Comparison of ENCODE assay signal across 9 cellular contexts in the genomic region with DNA sequence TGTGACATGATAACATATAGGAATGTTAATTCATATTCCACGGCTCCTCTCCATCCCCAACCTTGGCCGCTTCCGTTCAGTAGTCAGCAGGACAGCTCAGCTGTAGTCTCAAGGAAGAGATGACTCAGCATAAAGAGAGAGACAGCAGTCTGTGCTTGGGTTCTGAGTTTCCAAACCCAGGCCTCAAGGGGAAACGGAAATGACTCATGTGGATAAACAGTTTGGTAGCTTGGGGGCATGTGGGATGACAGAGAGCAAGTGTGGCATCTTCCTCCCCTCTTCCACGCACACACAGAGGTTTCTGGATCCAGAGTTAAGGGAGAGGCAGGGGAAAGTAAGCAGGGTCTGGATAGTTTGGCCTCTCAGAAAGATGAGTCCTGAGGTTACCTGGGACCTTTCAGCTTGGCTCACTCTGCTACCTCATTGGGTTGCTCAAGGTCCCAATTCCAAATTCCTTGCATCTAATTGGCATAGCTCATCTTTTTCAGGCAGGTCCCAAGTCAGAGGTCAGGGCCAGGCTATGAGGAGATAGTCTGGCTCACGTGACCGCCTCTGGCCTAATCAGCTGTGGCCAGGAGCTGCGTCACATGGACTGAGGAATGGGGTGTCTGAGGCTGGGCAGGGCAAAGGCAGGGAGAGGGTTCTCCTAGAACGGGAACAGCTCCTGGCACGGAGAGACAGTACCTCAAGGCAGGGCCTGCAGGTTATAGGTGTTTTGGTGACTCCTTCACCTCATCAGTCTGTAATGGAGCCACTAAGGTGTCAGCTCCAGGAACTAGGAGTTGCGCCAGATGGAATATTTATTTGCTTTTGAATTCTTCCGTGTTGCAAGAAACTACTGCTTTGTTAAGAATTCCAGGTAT. TPM values are rescaled to one million over a fixed set of nuclear protein-coding genes. Genes with fewer than 3 reads are reported as not detected.
DNase-seq lines count a peak whose midpoint lies in the region; ATAC-seq and TF ChIP-seq lines count a peak whose summit lies in the region.
"Had no signal": no experiment of that assay in that cellular context is flagged by ENCODE, and none has a peak within 500 bp of the region (broad histone marks: within the 10 kb centered on the region; RNA-seq: fewer than 3 reads in every experiment).

No MANE protein-coding gene starts in this region.

- DNase-seq in AG20443 (ENCODE audit: low spot score) (peak; percentile 94), LHCN-M2 (ENCODE audit: low read depth) (peak; percentile 98), WERI-Rb-1 (peak; percentile 64), epithelial cell of esophagus (ENCODE audit: low read depth) (peak; percentile 98), non-pigmented ciliary epithelial cell (ENCODE audit: low read depth) (peak; percentile 91), OCI-LY7 (ENCODE audit: low spot score) (no peak), sigmoid colon (no peak)

- no peaks in the 10 kb centered on the region for H3K36me3 ChIP-seq in WERI-Rb-1
- H3K36me3 ChIP-seq in OCI-LY7 (ENCODE audit: insufficient read depth, low read length) = no peaks in the 10 kb centered on the region
- no peaks in the 10 kb centered on the region for H3K36me3 ChIP-seq in sigmoid colon

- BruUV-seq in OCI-LY7 (replicated peaks; lab: Mats Ljungman, UMichigan) = no TSS peak

- H3K4me3 ChIP-seq in WERI-Rb-1 (ENCODE audit: low read depth, low read length) (peak overlapping the region; percentile 5), epithelial cell of esophagus (ENCODE audit: low read length) (no peak overlapping the region), OCI-LY7 (ENCODE audit: low read depth, low read length, poor library complexity, severe bottlenecking) (no peak overlapping the region), sigmoid colon (no peak overlapping the region)

- intact Hi-C loops in OCI-LY7 (cut with micrococcal nuclease; ENCODE audit: unreplicated experiment) = no loop called here
- intact Hi-C loops in sigmoid colon (cut with DNase I) = no loop called here

- peak overlapping the region; percentile 82 for H3K27ac ChIP-seq in WERI-Rb-1
- H3K27ac ChIP-seq in OCI-LY7 (ENCODE audit: low read depth, low read length, poor library complexity, severe bottlenecking) = no peak overlapping the region
- no peak overlapping the region for H3K27ac ChIP-seq in sigmoid colon

- H3K4me1 ChIP-seq in OCI-LY7 (ENCODE audit: insufficient read depth, low read length, poor library complexity, severe bottlenecking) (no peaks in the 10 kb centered on the region), sigmoid colon (peaks cover 0 to 43% (median 26%) of the 10 kb centered on the region in 4 donors)

- H3K79me2 ChIP-seq in OCI-LY7 (ENCODE audit: insufficient read depth, low read depth, low read length) = no peaks in the 10 kb centered on the region

- no peaks in the 10 kb centered on the region for H4K20me1 ChIP-seq in OCI-LY7 (ENCODE audit: insufficient read depth, low read length)

- no peaks in the 10 kb centered on the region for H3K9me2 ChIP-seq in OCI-LY7 (ENCODE audit: insufficient read depth, low read length)

- 55 to 60% methylated on average over 12 of the region's 12 CpGs for WGBS in sigmoid colon, 2 donors

- no peaks in the 10 kb centered on the region for H3K27me3 ChIP-seq in WERI-Rb-1 (ENCODE audit: insufficient read depth, low read depth, severe bottlenecking)
- H3K27me3 ChIP-seq in sigmoid colon = no peaks in the 10 kb centered on the region

- no peak overlapping the region for H2AFZ ChIP-seq in OCI-LY7 (ENCODE audit: low read length)

- ATAC-seq in GM18517 (IDR thresholded peaks at IDR 0.05; ENCODE audit: unreplicated experiment) = peak; percentile 56

- TF ChIP-seq CTCF in WERI-Rb-1 (IDR thresholded peaks at IDR 0.05; ENCODE audit: low read depth, low read length) (no peak), epithelial cell of esophagus (IDR thresholded peaks at IDR 0.05; ENCODE audit: insufficient read depth, low read depth, low read length, missing control alignments) (no peak), OCI-LY7 (conservative IDR thresholded peaks at IDR 0.05; ENCODE audit: low read length) (no peak), sigmoid colon (IDR thresholded peaks at IDR 0.05) (no peak)

- CTCF ChIA-PET in OCI-LY7 (lab: Charles Lee; ENCODE audit: unreplicated experiment) = no interaction called here

- POLR2A ChIA-PET in OCI-LY7 (lab: Charles Lee) = no interaction called here

- no peak for TF ChIP-seq EP300 in sigmoid colon (IDR thresholded peaks at IDR 0.05)

- H3K9me3 ChIP-seq in WERI-Rb-1 (ENCODE audit: severe bottlenecking) (peaks cover 8% of the 10 kb centered on the region), OCI-LY7 (ENCODE audit: low read length) (no peaks in the 10 kb centered on the region), sigmoid colon (peaks cover 0 to 2% (median 0%) of the 10 kb centered on the region in 4 donors)

- no peak for TF ChIP-seq POLR2A in sigmoid colon (IDR thresholded peaks at IDR 0.05)

- H3K4me2 ChIP-seq in OCI-LY7 (ENCODE audit: low read length) = no peak overlapping the region

RNA-seq across cellular contexts. Expression of a gene that starts 36.5 kb away (rescaled TPM):
- not detected in 2 replicates for total RNA-seq in LHCN-M2 (2014; rRNA removed)
- polyA plus RNA-seq in LHCN-M2 (2012) = not detected
- not detected in 2 replicates for total RNA-seq in OCI-LY7 (2014; rRNA removed; shearing (Covaris generic))
- total RNA-seq in OCI-LY7 (2022) = not detected in 2 replicates
- not detected for total RNA-seq in sigmoid colon
- under 1 TPM in 1 of 3 donors, not detected in 2; 0.48 TPM for polyA plus RNA-seq in sigmoid colon
- polyA plus RNA-seq: neural cell had no signal

RNA-seq across cellular contexts. Expression of a gene that starts 51.4 kb away (rescaled TPM):
- total RNA-seq in LHCN-M2 (2014; rRNA removed) (52.5 and 57.8 TPM in 2 replicates), OCI-LY7 (2022) (66.9 and 77.8 TPM in 2 replicates), sigmoid colon (10 to 100 TPM; 31.8 to 42.7 (median 38.8) TPM)
- polyA plus RNA-seq in LHCN-M2 (2012) = 37.1 TPM
- 59.2 and 62.2 TPM in 2 replicates for total RNA-seq in OCI-LY7 (2014; rRNA removed; shearing (Covaris generic))
- 10 to 100 TPM; 17.6 to 71.6 (median 18.0) TPM for polyA plus RNA-seq in sigmoid colon

Comparison
In these comparisons a context has a peak if more than half of its experiments do, and no peak if none do; other contexts are left out.
1. DNase-seq: peak in AG20443 (single experiment), LHCN-M2 (single experiment), WERI-Rb-1 (single experiment), epithelial cell of esophagus (single experiment) and non-pigmented ciliary epithelial cell (single experiment); none in OCI-LY7 (single experiment) and sigmoid colon (single experiment).